8 cellular contexts compared by ENCODE assay signal in genomic region chr17:10198509-10199249, GRCh38. TPM values are rescaled to one million over a fixed set of nuclear protein-coding genes. Genes with fewer than 3 reads are reported as not detected.
A peak's percentile ranks its signal among the peaks of the same experiment; 100 is the strongest.
DNase-seq lines count a peak whose midpoint lies in the region; ATAC-seq and TF ChIP-seq lines count a peak whose summit lies in the region.

GAS7 (minus strand) TSS chr17:10198606.

- WGBS in mesenchymal stem cell, result under 1% methylated on average over 46 of the region's 86 CpGs

- H3K18ac ChIP-seq in mesenchymal stem cell (ENCODE audit: low read depth in 1 of 2, low read length in 2 of 2), result peak within 1 kb of the TSS; percentile 58 to 62

- ATAC-seq in CD4-positive, CD25-positive, alpha-beta regulatory T cell (ENCODE audit: low read depth in 2 of 2), result peak; percentile 25 to 42
- ATAC-seq in GM21619 (IDR thresholded peaks at IDR 0.05; ENCODE audit: unreplicated experiment), result peak; percentile 65

- peak within 1 kb of the TSS; percentile 64 for H4K91ac ChIP-seq in mesenchymal stem cell (ENCODE audit: low read length)

- H3K36me3 ChIP-seq in CD4-positive, CD25-positive, alpha-beta regulatory T cell (ENCODE audit: control insufficient read depth, insufficient read depth, low read length), result no peaks in the 10 kb centered on the region
- H3K36me3 ChIP-seq in mesenchymal stem cell (ENCODE audit: control insufficient read depth in 1 of 2, insufficient read depth in 2 of 2, low read depth in 1 of 2, low read length in 2 of 2), result peaks cover 0 to 3% of the 10 kb centered on the region in 2 experiments

- peaks cover 0 to 6% (median 2%) of the 10 kb centered on the region in 4 donors for H3K4me1 Mint-ChIP-seq in CD4-positive, CD25-positive, alpha-beta regulatory T cell
- H3K4me1 Mint-ChIP-seq in T-helper 2 cell treated with Interferon-gamma antibody and Interleukin-4, amounts not matched to agents 5 μg/mL and 100 μg/mL, for 36 hours (ENCODE audit: low read depth), result peaks cover 4% of the 10 kb centered on the region
- H3K4me1 Mint-ChIP-seq in stimulated activated naive CD8-positive, alpha-beta T cell treated with anti-CD3 and anti-CD28 coated beads, Interleukin-15, Interleukin-2, amounts not matched to agents 100 ng/mL and 50 ng/mL, for 24 hours (ENCODE audit: low read depth), result peaks cover 4% of the 10 kb centered on the region

- H3K9ac ChIP-seq in mesenchymal stem cell (ENCODE audit: low read length), result peak within 1 kb of the TSS; percentile 89

- H3K27me3 Mint-ChIP-seq in CD4-positive, CD25-positive, alpha-beta regulatory T cell, result peaks cover 25% of the 10 kb centered on the region
- H3K27me3 Mint-ChIP-seq in T-helper 2 cell treated with Interferon-gamma antibody and Interleukin-4, amounts not matched to agents 5 μg/mL and 100 μg/mL, for 36 hours (ENCODE audit: low read depth), result peaks cover 25% of the 10 kb centered on the region
- peaks cover 45% of the 10 kb centered on the region for H3K27me3 Mint-ChIP-seq in stimulated activated naive CD8-positive, alpha-beta T cell treated with anti-CD3 and anti-CD28 coated beads, Interleukin-15, Interleukin-2, amounts not matched to agents 100 ng/mL and 50 ng/mL, for 24 hours

- TF ChIP-seq CTCF in coronary artery (IDR thresholded peaks at IDR 0.05), result no peak

- H3K4ac ChIP-seq in mesenchymal stem cell (ENCODE audit: low read depth in 1 of 2, low read length in 2 of 2), result peak within 1 kb of the TSS; percentile 29 to 81

- H3K4me3 Mint-ChIP-seq in CD4-positive, CD25-positive, alpha-beta regulatory T cell, result peak within 1 kb of the TSS in 1 of 4 donors; percentile 81
- H3K4me3 Mint-ChIP-seq in T-helper 2 cell treated with Interferon-gamma antibody and Interleukin-4, amounts not matched to agents 5 μg/mL and 100 μg/mL, for 36 hours, result peak within 1 kb of the TSS; percentile 76
- H3K4me3 Mint-ChIP-seq in stimulated activated naive CD8-positive, alpha-beta T cell treated with anti-CD3 and anti-CD28 coated beads, Interleukin-15, Interleukin-2, amounts not matched to agents 100 ng/mL and 50 ng/mL, for 24 hours, result peak within 1 kb of the TSS; percentile 78

- H3K23ac ChIP-seq in mesenchymal stem cell (ENCODE audit: low read length in 2 of 2), result peak within 1 kb of the TSS; percentile 73 to 90

- H2BK5ac ChIP-seq in mesenchymal stem cell (ENCODE audit: low read depth, low read length, poor library complexity, severe bottlenecking), result no peak within 1 kb of the TSS

- H3K36me3 Mint-ChIP-seq in CD4-positive, CD25-positive, alpha-beta regulatory T cell, result no peaks in the 10 kb centered on the region
- H3K36me3 Mint-ChIP-seq in T-helper 2 cell treated with Interferon-gamma antibody and Interleukin-4, amounts not matched to agents 5 μg/mL and 100 μg/mL, for 36 hours (ENCODE audit: low read depth), result no peaks in the 10 kb centered on the region
- H3K36me3 Mint-ChIP-seq in stimulated activated naive CD8-positive, alpha-beta T cell treated with anti-CD3 and anti-CD28 coated beads, Interleukin-15, Interleukin-2, amounts not matched to agents 100 ng/mL and 50 ng/mL, for 24 hours (ENCODE audit: low read depth), result peaks cover 20% of the 10 kb centered on the region

- H3K14ac ChIP-seq in mesenchymal stem cell (ENCODE audit: low read length in 2 of 2), result peak within 1 kb of the TSS; percentile 65 to 68

- no peak within 1 kb of the TSS for H2AK5ac ChIP-seq in mesenchymal stem cell (ENCODE audit: low read length, severe bottlenecking)

- H3K9me3 ChIP-seq in CD4-positive, CD25-positive, alpha-beta regulatory T cell (ENCODE audit: control insufficient read depth in 2 of 2, low read length in 2 of 2), result peaks cover 4 to 5% of the 10 kb centered on the region in 2 experiments
- H3K9me3 ChIP-seq in mesenchymal stem cell (ENCODE audit: control insufficient read depth, low read length), result peaks cover 8% of the 10 kb centered on the region

- H3K4me3 ChIP-seq in CD4-positive, CD25-positive, alpha-beta regulatory T cell (ENCODE audit: low read depth, low read length), result no peak within 1 kb of the TSS
- peak within 1 kb of the TSS; percentile 77 for H3K4me3 ChIP-seq in coronary artery
- H3K4me3 ChIP-seq in mesenchymal stem cell (ENCODE audit: insufficient read depth in 1 of 2, low read depth in 1 of 2, low read length in 2 of 2), result peak within 1 kb of the TSS; percentile 65 to 83

- no peak within 1 kb of the TSS for H3K27ac Mint-ChIP-seq in CD4-positive, CD25-positive, alpha-beta regulatory T cell
- H3K27ac Mint-ChIP-seq in T-helper 2 cell treated with Interferon-gamma antibody and Interleukin-4, amounts not matched to agents 5 μg/mL and 100 μg/mL, for 36 hours, result no peak within 1 kb of the TSS
- no peak within 1 kb of the TSS for H3K27ac Mint-ChIP-seq in stimulated activated naive CD8-positive, alpha-beta T cell treated with anti-CD3 and anti-CD28 coated beads, Interleukin-15, Interleukin-2, amounts not matched to agents 100 ng/mL and 50 ng/mL, for 24 hours

- H3K27me3 ChIP-seq in CD4-positive, CD25-positive, alpha-beta regulatory T cell (ENCODE audit: control insufficient read depth, insufficient read depth, low read length), result no peaks in the 10 kb centered on the region
- H3K27me3 ChIP-seq in mesenchymal stem cell (ENCODE audit: control insufficient read depth in 1 of 2, insufficient read depth in 1 of 2, low read length in 2 of 2), result peaks cover 0 to 21% of the 10 kb centered on the region in 2 experiments

- H2AFZ ChIP-seq in mesenchymal stem cell (ENCODE audit: low read depth, low read length), result no peak within 1 kb of the TSS

- H3K4me1 ChIP-seq in CD4-positive, CD25-positive, alpha-beta regulatory T cell (ENCODE audit: control insufficient read depth, insufficient read depth, low read length, poor library complexity, severe bottlenecking), result no peaks in the 10 kb centered on the region
- peaks cover 13% of the 10 kb centered on the region for H3K4me1 ChIP-seq in mesenchymal stem cell (ENCODE audit: control insufficient read depth, insufficient read depth, low read depth, low read length)

- peaks cover 0 to 16% (median 2%) of the 10 kb centered on the region in 7 donors for H3K9me3 Mint-ChIP-seq in CD4-positive, CD25-positive, alpha-beta regulatory T cell
- peaks cover 27% of the 10 kb centered on the region for H3K9me3 Mint-ChIP-seq in T-helper 2 cell treated with Interferon-gamma antibody and Interleukin-4, amounts not matched to agents 5 μg/mL and 100 μg/mL, for 36 hours
- H3K9me3 Mint-ChIP-seq in stimulated activated naive CD8-positive, alpha-beta T cell treated with anti-CD3 and anti-CD28 coated beads, Interleukin-15, Interleukin-2, amounts not matched to agents 100 ng/mL and 50 ng/mL, for 24 hours, result peaks cover 6% of the 10 kb centered on the region

- H2BK120ac ChIP-seq in mesenchymal stem cell (ENCODE audit: low read depth, low read length), result peak within 1 kb of the TSS; percentile 64

- H3K4me2 ChIP-seq in mesenchymal stem cell (ENCODE audit: low read length, poor library complexity, severe bottlenecking), result peak within 1 kb of the TSS; percentile 99

- no peak within 1 kb of the TSS for H3K27ac ChIP-seq in CD4-positive, CD25-positive, alpha-beta regulatory T cell (ENCODE audit: insufficient read depth, low read length, poor library complexity, severe bottlenecking)
- H3K27ac ChIP-seq in coronary artery (peak within 1 kb of the TSS; percentile 20 to 68), mesenchymal stem cell (ENCODE audit: low read length, poor library complexity, severe bottlenecking) (no peak within 1 kb of the TSS)

- peak within 1 kb of the TSS; percentile 94 for H2BK15ac ChIP-seq in mesenchymal stem cell (ENCODE audit: low read depth, poor library complexity, severe bottlenecking)

- H2BK12ac ChIP-seq in mesenchymal stem cell (ENCODE audit: low read length in 2 of 2), result peak within 1 kb of the TSS in 1 of 2 experiments; percentile 70

- peaks cover 6% of the 10 kb centered on the region for H3K79me1 ChIP-seq in mesenchymal stem cell (replicated peaks; ENCODE audit: low read length, poor library complexity, severe bottlenecking)

- peak within 1 kb of the TSS; percentile 70 for H4K8ac ChIP-seq in mesenchymal stem cell (ENCODE audit: low read length)

- DNase-seq in CD4-positive, CD25-positive, alpha-beta regulatory T cell, result peak in 1 of 3 donors; percentile 34
- peak; percentile 8 for DNase-seq in T-helper 2 cell treated with Interferon-gamma antibody and Interleukin-4, amounts not matched to agents 5 μg/mL and 100 μg/mL, for 36 hours (ENCODE audit: low spot score)
- DNase-seq in coronary artery (ENCODE audit: low spot score), result no peak
- DNase-seq in mesenchymal stem cell, result peak; percentile 60
- DNase-seq in NCI-H1417 treated with DMSO at 0.1 percent for 48 hours (lab: John Stamatoyannopoulos, UW), result no peak
- DNase-seq in NCI-H1436 (lab: John Stamatoyannopoulos, UW), result no peak

RNA-seq across cellular contexts. Expression of gene GAS7, which starts in this region (rescaled TPM):
- 0.76 TPM for total RNA-seq in CD4-positive, CD25-positive, alpha-beta regulatory T cell
- under 1 TPM in 3 of 4 donors, not detected in 1; 0.10 to 0.79 (median 0.16) TPM for polyA plus RNA-seq in CD4-positive, CD25-positive, alpha-beta regulatory T cell
- 20.4 TPM for polyA plus RNA-seq in mesenchymal stem cell (2013, experiment 1 of 2)
- polyA plus RNA-seq in mesenchymal stem cell (2013, experiment 2 of 2), result 21.6 TPM

Comparison
In these comparisons a context has a peak if more than half of its experiments do, and no peak if none do; other contexts are left out.
1. Peak in ATAC-seq in CD4-positive, CD25-positive, alpha-beta regulatory T cell; RNA of the gene not detected or under 1 TPM.
2. DNase-seq: peak in T-helper 2 cell treated with Interferon-gamma antibody and Interleukin-4, amounts not matched to agents 5 μg/mL and 100 μg/mL, for 36 hours (single experiment) and mesenchymal stem cell (single experiment); none in coronary artery (single experiment), NCI-H1417 treated with DMSO at 0.1 percent for 48 hours (single experiment) and NCI-H1436 (single experiment).
3. H3K27ac ChIP-seq: peak in coronary artery (2 of 2); none in CD4-positive, CD25-positive, alpha-beta regulatory T cell (single experiment) and mesenchymal stem cell (single experiment).